13 cellular contexts compared by ENCODE assay signal in the genomic region with DNA sequence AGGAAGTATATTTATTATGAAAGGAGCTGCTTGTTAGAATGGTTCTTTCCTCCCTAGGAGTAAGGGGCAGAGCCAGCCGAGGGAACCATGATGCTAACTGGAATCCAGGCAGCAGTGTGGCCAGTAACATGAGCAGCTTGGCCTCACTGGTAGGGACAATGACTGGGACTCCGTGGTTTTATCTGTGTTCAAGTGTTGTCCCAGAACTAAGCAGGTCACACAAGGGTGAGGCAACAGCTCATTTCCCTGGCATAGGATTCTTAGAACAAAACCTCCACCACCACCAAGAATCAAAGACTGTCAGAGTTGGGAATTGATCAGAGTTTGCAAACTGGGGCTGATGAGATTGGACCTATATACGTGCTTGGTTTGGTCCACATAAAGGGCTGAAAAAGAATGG.
DNase-seq lines count a peak whose midpoint lies in the region; ATAC-seq and TF ChIP-seq lines count a peak whose summit lies in the region.
"Had no signal": no experiment of that assay in that cellular context is flagged by ENCODE, and none has a peak within 500 bp of the region (broad histone marks: within the 10 kb centered on the region; RNA-seq: fewer than 3 reads in every experiment).

No MANE protein-coding gene starts in this region.

- H3K4me1 ChIP-seq in left ventricle myocardium inferior (no peaks in the 10 kb centered on the region), psoas muscle (no peaks in the 10 kb centered on the region)

- no peak for TF ChIP-seq CTCF in left ventricle myocardium inferior (IDR thresholded peaks at IDR 0.05; ENCODE audit: borderline replicate concordance)
- TF ChIP-seq CTCF in VCaP (conservative IDR thresholded peaks at IDR 0.05): no peak
- no peak for TF ChIP-seq CTCF in psoas muscle (IDR thresholded peaks at IDR 0.05)

- H3K9me3 ChIP-seq in left ventricle myocardium inferior (replicated peaks): no peaks in the 10 kb centered on the region
- no peaks in the 10 kb centered on the region for H3K9me3 ChIP-seq in psoas muscle

- H3K27me3 ChIP-seq in left ventricle myocardium inferior (ENCODE audit: low read depth) (peaks cover 23% of the 10 kb centered on the region), psoas muscle (ENCODE audit: insufficient read depth in 3 of 3, low read length in 2 of 3) (peaks cover 0 to 2% (median 0%) of the 10 kb centered on the region in 3 donors)

- WGBS in psoas muscle, 3 donors: 39 to 53% (median 45%) methylated on average over 3 of the region's 3 CpGs

- no peaks in the 10 kb centered on the region for H3K36me3 ChIP-seq in left ventricle myocardium inferior
- no peaks in the 10 kb centered on the region for H3K36me3 ChIP-seq in psoas muscle (ENCODE audit: insufficient read depth in 1 of 2, low read depth in 1 of 2)

- H3K27ac ChIP-seq in left ventricle myocardium inferior (replicated peaks) (no peak overlapping the region), VCaP (peak overlapping the region; percentile 45), psoas muscle (no peak overlapping the region)
- H3K27ac ChIP-seq: 22Rv1, SK-N-MC had no signal

- no peak overlapping the region for H3K4me3 ChIP-seq in left ventricle myocardium inferior
- H3K4me3 ChIP-seq in psoas muscle: no peak overlapping the region
- H3K4me3 ChIP-seq: SK-N-MC had no signal

- ATAC-seq in left cardiac atrium (peak; percentile 36 to 58), psoas muscle (no peak)

- DNase-seq in DMS153 (lab: John Stamatoyannopoulos, UW) (peak; percentile 35), DMS153 treated with DMSO at 0.1 percent for 48 hours (lab: John Stamatoyannopoulos, UW; ENCODE audit: unreplicated experiment) (no peak), left cardiac atrium (no peak), left ventricle myocardium inferior (no peak), retina (peak; percentile 59), psoas muscle (no peak), NCI-H128 (lab: John Stamatoyannopoulos, UW; ENCODE audit: unreplicated experiment) (no peak)
- DNase-seq: AML-193, HFFc6, MM.1S had no signal

- intact Hi-C loops in left cardiac atrium (cut with DNase I) (no loop called here), left ventricle myocardium inferior (cut with micrococcal nuclease) (no loop called here), psoas muscle (cut with DNase I) (no loop called here)

Comparison
In these comparisons a context has a peak if more than half of its experiments do, and no peak if none do; other contexts are left out.
1. DNase-seq: peak in DMS153 (single experiment) and retina (single experiment); none in DMS153 treated with DMSO at 0.1 percent for 48 hours (single experiment), left cardiac atrium (single experiment), left ventricle myocardium inferior (single experiment), psoas muscle (0 of 2) and NCI-H128 (single experiment).
2. ATAC-seq: peak in left cardiac atrium (2 of 2); none in psoas muscle (0 of 4).